ENCODE assay signal across 18 cellular contexts in genomic region chr17:28967240-28968135, GRCh38. TPM values are rescaled to one million over a fixed set of nuclear protein-coding genes. Genes with fewer than 3 reads are reported as not detected.
DNase-seq lines count a peak whose midpoint lies in the region; ATAC-seq, FAIRE-seq and TF ChIP-seq lines count a peak whose summit lies in the region.
"Had no signal": no experiment of that assay in that cellular context is flagged by ENCODE, and none has a peak within 500 bp of the region (broad histone marks: within the 10 kb centered on the region; RNA-seq: fewer than 3 reads in every experiment).

No MANE protein-coding gene starts in this region.

- H3K79me2 ChIP-seq in GM23338 (replicated peaks; ENCODE audit: insufficient read depth) (no peaks in the 10 kb centered on the region), mammary epithelial cell (ENCODE audit: insufficient read depth, low read length) (no peaks in the 10 kb centered on the region)

- BruUV-seq in mammary epithelial cell (replicated peaks; lab: Mats Ljungman, UMichigan) = no TSS peak

- H3K27ac ChIP-seq in GM23338 (ENCODE audit: low read depth) (no peak overlapping the region), mammary epithelial cell (ENCODE audit: insufficient read depth, low read depth, low read length) (no peak overlapping the region)
- H3K27ac ChIP-seq: right lobe of liver had no signal

- H3K4me1 ChIP-seq in GM23338 (ENCODE audit: insufficient read depth) = peaks cover 35% of the 10 kb centered on the region
- peaks cover 5% of the 10 kb centered on the region for H3K4me1 ChIP-seq in mammary epithelial cell (ENCODE audit: insufficient read depth, low read length)

- H2AFZ ChIP-seq in GM23338 (peak overlapping the region; percentile 43; the same call in 1 of the 2 replicates), mammary epithelial cell (ENCODE audit: low read depth, low read length) (no peak overlapping the region)

- H3K4me3 Mint-ChIP-seq in GM23338 = no peak overlapping the region
- H3K4me3 Mint-ChIP-seq: activated naive CD8-positive, alpha-beta T cell treated with anti-CD3 and anti-CD28 coated beads, Interleukin-2, amount 10 ng/mL, durations not matched to agents 7 days and 5 days; T-cell had no signal

- dilution Hi-C loops in mammary epithelial cell (cut with HindIII; ENCODE audit: low sequenced_read_pairs) = no loop called here

- no peak for TF ChIP-seq CTCF in AG10803 (conservative IDR thresholded peaks at IDR 0.05; ENCODE audit: low read length)
- TF ChIP-seq CTCF in GM23338 (conservative IDR thresholded peaks at IDR 0.05; ENCODE audit: low read depth in 2 of 2) = no peak
- TF ChIP-seq CTCF in mammary epithelial cell (conservative IDR thresholded peaks at IDR 0.05 in 1 of 2, IDR thresholded peaks at IDR 0.05 in 1 of 2; ENCODE audit: extremely low read depth in 1 of 2, insufficient read depth in 1 of 2, low read depth in 1 of 2, low read length in 2 of 2) = no peak

- intact Hi-C loops in mammary epithelial cell (cut with micrococcal nuclease) = no loop called here

- WGBS in mammary epithelial cell (ENCODE audit: low coverage, missing lambda C conversion rate) = 36% methylated on average over 7 of the region's 7 CpGs

- no peaks in the 10 kb centered on the region for H3K9me3 Mint-ChIP-seq in GM23338
- H3K9me3 Mint-ChIP-seq: activated naive CD8-positive, alpha-beta T cell treated with anti-CD3 and anti-CD28 coated beads, Interleukin-2, amount 10 ng/mL, durations not matched to agents 7 days and 5 days; T-cell had no signal

- peaks cover 8% of the 10 kb centered on the region for H3K27me3 Mint-ChIP-seq in GM23338 (ENCODE audit: insufficient read depth, low read depth, poor library complexity)

- H3K27me3 ChIP-seq in GM23338 (ENCODE audit: insufficient read depth) (no peaks in the 10 kb centered on the region), mammary epithelial cell (ENCODE audit: insufficient read depth, low read length) (peaks cover 2% of the 10 kb centered on the region)
- H3K27me3 ChIP-seq: dorsolateral prefrontal cortex, right lobe of liver, thyroid gland had no signal

- H3K4me3 ChIP-seq in AG10803 (ENCODE audit: low read length) (no peak overlapping the region), GM23338 (0 out of 2 replicates have a peak overlapping the region, but pooled peaks have one; percentile 31), mammary epithelial cell (replicated peaks in 1 of 3; ENCODE audit: insufficient read depth in 1 of 3, low read depth in 2 of 3, low read length in 3 of 3) (no peak overlapping the region)
- H3K4me3 ChIP-seq: dorsolateral prefrontal cortex, lung, right lobe of liver, thyroid gland had no signal

- DNase-seq in AG10803 (ENCODE audit: low read depth) (peak; percentile 16), GM23338 (ENCODE audit: low spot score) (peak; percentile 58), SK-N-DZ (ENCODE audit: low spot score) (peak; percentile 51), islet precursor cell (peak; percentile 89), NCI-H146 (lab: John Stamatoyannopoulos, UW) (no peak), HPDE6-E6E7 (ENCODE audit: extremely low spot score) (no peak), HTR-8/SVneo (ENCODE audit: insufficient read length, low spot score) (no peak), mammary epithelial cell (no peak)
- DNase-seq: activated CD8-positive, alpha-beta memory T cell treated with anti-CD3 and anti-CD28 coated beads for 24 hours; activated naive CD8-positive, alpha-beta T cell treated with anti-CD3 and anti-CD28 coated beads, Interleukin-2, amount 10 ng/mL, durations not matched to agents 7 days and 5 days; IMR-90; T-cell had no signal

- CTCF ChIA-PET in mammary epithelial cell (lab: Charles Lee; ENCODE audit: low non-redundant PET) = no interaction called here

- in situ Hi-C loops in mammary epithelial cell (cut with MboI; ENCODE audit: low sequenced_read_pairs in 2 of 2) = loop anchor here (5.0 kb wide), 1 partner anchor 140 kb away; no protein-coding TSS in a partner anchor

- no peaks in the 10 kb centered on the region for H3K9me2 ChIP-seq in GM23338 (ENCODE audit: insufficient read depth)

- peaks cover 21% of the 10 kb centered on the region; the same call in 1 of the 2 replicates for H3F3A ChIP-seq in GM23338 (replicated peaks; ENCODE audit: low read depth)

- H3K36me3 ChIP-seq in GM23338 (ENCODE audit: insufficient read depth) (no peaks in the 10 kb centered on the region), mammary epithelial cell (ENCODE audit: insufficient read depth, low read length) (no peaks in the 10 kb centered on the region)
- H3K36me3 ChIP-seq: right lobe of liver, thyroid gland had no signal

- no peaks in the 10 kb centered on the region; the same call in 2 of the 3 replicates for H3K36me3 Mint-ChIP-seq in GM23338 (ENCODE audit: low read depth)
- H3K36me3 Mint-ChIP-seq: activated naive CD8-positive, alpha-beta T cell treated with anti-CD3 and anti-CD28 coated beads, Interleukin-2, amount 10 ng/mL, durations not matched to agents 7 days and 5 days; T-cell had no signal

- no peak overlapping the region for H3K9ac ChIP-seq in mammary epithelial cell (ENCODE audit: insufficient read depth, low read length)

- H4K20me1 ChIP-seq in GM23338 (replicated peaks; ENCODE audit: insufficient read depth) (no peaks in the 10 kb centered on the region), mammary epithelial cell (ENCODE audit: insufficient read depth, low read length) (no peaks in the 10 kb centered on the region)

- no peak overlapping the region for H3K27ac Mint-ChIP-seq in GM23338
- H3K27ac Mint-ChIP-seq: activated naive CD8-positive, alpha-beta T cell treated with anti-CD3 and anti-CD28 coated beads, Interleukin-2, amount 10 ng/mL, durations not matched to agents 7 days and 5 days had no signal

- ATAC-seq in GM23338 = no peak
- ATAC-seq: T-cell had no signal

- no peak for FAIRE-seq in HTR-8/SVneo (lab: Jason Lieb, UNC)

- no peaks in the 10 kb centered on the region for H3K9me3 ChIP-seq in mammary epithelial cell (replicated peaks; ENCODE audit: insufficient read depth, low read length)
- H3K9me3 ChIP-seq: right lobe of liver, thyroid gland had no signal

- peaks cover 44% of the 10 kb centered on the region for H3K4me1 Mint-ChIP-seq in GM23338

- H3K4me2 ChIP-seq in GM23338 (peak overlapping the region; percentile 68), mammary epithelial cell (ENCODE audit: insufficient read depth, low read depth, low read length) (no peak overlapping the region)

RNA-seq across cellular contexts. Expression of gene PHF12, which starts 16.2 kb away (rescaled TPM):
- total RNA-seq in GM23338 (2014; rRNA removed; shearing (Covaris generic)) = 41.0 and 45.4 TPM in 2 replicates
- polyA plus RNA-seq in GM23338 (2016; fragmentation: Nextera tagmentation; extraction: Ambion mirVana) (19.7 and 20.8 TPM in 2 replicates), mammary epithelial cell (17.8 TPM)
- 21.4 and 23.6 TPM in 2 replicates for polyA plus RNA-seq in SK-N-DZ (2014; cell fraction: cytosol; rRNA removed)
- 42.2 and 65.7 TPM in 2 replicates for polyA plus RNA-seq in SK-N-DZ (2014; cell fraction: nucleus; rRNA removed)
- total RNA-seq in mammary epithelial cell = 10 to 100 TPM; 22.7 to 31.1 TPM
- polyA minus RNA-seq in mammary epithelial cell = 60.6 TPM

RNA-seq across cellular contexts. Expression of gene SEZ6, which starts 38.3 kb away (rescaled TPM):
- 3.1 and 6.5 TPM in 2 replicates for total RNA-seq in GM23338 (2014; rRNA removed; shearing (Covaris generic))
- 1.0 TPM in 2 replicates for polyA plus RNA-seq in GM23338 (2016; fragmentation: Nextera tagmentation; extraction: Ambion mirVana)
- polyA plus RNA-seq in SK-N-DZ (2014; cell fraction: cytosol; rRNA removed) = 44.5 and 49.2 TPM in 2 replicates
- polyA plus RNA-seq in SK-N-DZ (2014; cell fraction: nucleus; rRNA removed) = 68.2 and 82.4 TPM in 2 replicates
- not detected for total RNA-seq in mammary epithelial cell
- polyA plus RNA-seq in mammary epithelial cell = not detected
- not detected for polyA minus RNA-seq in mammary epithelial cell
- total RNA-seq: activated naive CD8-positive, alpha-beta T cell treated with anti-CD3 and anti-CD28 coated beads, Interleukin-2, amount 10 ng/mL, durations not matched to agents 7 days and 5 days; glomerular endothelial cell; IMR-90; NCI-H460; right lobe of liver; thyroid gland had no signal
- polyA plus RNA-seq: IMR-90 had no signal

Comparison
In these comparisons a context has a peak if more than half of its experiments do, and no peak if none do; other contexts are left out.
1. DNase-seq: peak in AG10803 (single experiment), GM23338 (single experiment), SK-N-DZ (single experiment) and islet precursor cell (single experiment); none in NCI-H146 (single experiment), HPDE6-E6E7 (single experiment), HTR-8/SVneo (single experiment) and mammary epithelial cell (single experiment).